ENCODE assay signal across 20 cellular contexts in genomic region chr17:64950871-64951270, GRCh38. TPM values are rescaled to one million over a fixed set of nuclear protein-coding genes. Genes with fewer than 3 reads are reported as not detected.
A peak's percentile ranks its signal among the peaks of the same experiment; 100 is the strongest.
DNase-seq lines count a peak whose midpoint lies in the region; TF ChIP-seq lines count a peak whose summit lies in the region.
"Had no signal": no experiment of that assay in that cellular context is flagged by ENCODE, and none has a peak within 500 bp of the region (broad histone marks: within the 10 kb centered on the region; RNA-seq: fewer than 3 reads in every experiment).

No MANE protein-coding gene starts in this region.

- no peak overlapping the region for H3K18ac ChIP-seq in mesendoderm (ENCODE audit: low read length)

- no peaks in the 10 kb centered on the region for H3K79me2 ChIP-seq in mesendoderm (ENCODE audit: control insufficient read depth, insufficient read depth, low read length)

- H3K4me1 ChIP-seq in tibial artery (no peaks in the 10 kb centered on the region), mesendoderm (ENCODE audit: control insufficient read depth, low read depth, low read length) (no peaks in the 10 kb centered on the region)
- H3K4me1 ChIP-seq: SJSA1 had no signal

- peaks cover 18% of the 10 kb centered on the region for H3K4me1 Mint-ChIP-seq in osteocyte (ENCODE audit: unreplicated experiment)
- H3K4me1 Mint-ChIP-seq: GM23338 had no signal

- H3K4me2 ChIP-seq in mesendoderm (ENCODE audit: low read length) = no peak overlapping the region
- H3K4me2 ChIP-seq: GM23338 had no signal

- H3K27me3 ChIP-seq in tibial artery (no peaks in the 10 kb centered on the region), mesendoderm (ENCODE audit: insufficient read depth, low read length, poor library complexity) (no peaks in the 10 kb centered on the region)
- H3K27me3 ChIP-seq: SJSA1 had no signal

- no peak overlapping the region for H3K4ac ChIP-seq in mesendoderm (ENCODE audit: low read depth, low read length)

- no peak overlapping the region for H3K27ac ChIP-seq in tibial artery
- H3K27ac ChIP-seq in mesendoderm (ENCODE audit: low read depth, low read length) = no peak overlapping the region
- H3K27ac ChIP-seq: SJSA1 had no signal

- no peak overlapping the region for H4K5ac ChIP-seq in mesendoderm (ENCODE audit: low read length)

- intact Hi-C loops in tibial artery (cut with DNase I; ENCODE audit: low total_unique reads) = no loop called here

- no peak overlapping the region for H3K4me3 Mint-ChIP-seq in osteocyte (ENCODE audit: unreplicated experiment)
- H3K4me3 Mint-ChIP-seq: GM23338 had no signal

- DNase-seq in Daoy (ENCODE audit: low read depth) = peak; percentile 44
- peak; percentile 18 for DNase-seq in LHCN-M2 (ENCODE audit: low read depth)
- DNase-seq in dermis blood vessel endothelial cell = peak; percentile 65
- DNase-seq in osteocyte (ENCODE audit: extremely low spot score, unreplicated experiment) = no peak
- no peak for DNase-seq in HUDEP-2 (lab: John Stamatoyannopoulos, UW; ENCODE audit: unreplicated experiment in 76 of 76)
- no peak for DNase-seq in tibial artery
- DNase-seq in erythroblast (lab: John Stamatoyannopoulos, UW) = no peak
- no peak for DNase-seq in mesendoderm
- DNase-seq: DMS79, HCEC 1CT, Karpas-422, NCI-H1092, NCI-H1436, NCI-H187 treated with DMSO at 0.1 percent for 48 hours, NCI-H2107, NCI-H446 treated with DMSO at 0.1 percent for 48 hours, NCI-H526 treated with DMSO at 0.1 percent for 48 hours, OCI-M1 had no signal

- no peaks in the 10 kb centered on the region for H3K36me3 ChIP-seq in tibial artery
- no peaks in the 10 kb centered on the region for H3K36me3 ChIP-seq in mesendoderm (ENCODE audit: control insufficient read depth, insufficient read depth, low read length)
- H3K36me3 ChIP-seq: SJSA1 had no signal

- H2AK5ac ChIP-seq in mesendoderm (ENCODE audit: low read length) = no peak overlapping the region

- no peak overlapping the region for H3K23ac ChIP-seq in mesendoderm (ENCODE audit: low read length)

- H3K79me1 ChIP-seq in mesendoderm (ENCODE audit: low read length) = no peaks in the 10 kb centered on the region

- no peak overlapping the region for H2BK5ac ChIP-seq in mesendoderm (ENCODE audit: low read length)

- no peak overlapping the region for H3K56ac ChIP-seq in mesendoderm (ENCODE audit: low read length)

- no peaks in the 10 kb centered on the region for H3K36me3 Mint-ChIP-seq in osteocyte (ENCODE audit: unreplicated experiment)

- no peak for TF ChIP-seq CTCF in osteocyte (IDR thresholded peaks at IDR 0.05)
- no peak for TF ChIP-seq CTCF in tibial artery (IDR thresholded peaks at IDR 0.05)

- no peak overlapping the region for H4K8ac ChIP-seq in mesendoderm (ENCODE audit: low read depth, low read length)

- H3K4me3 ChIP-seq in tibial artery (no peak overlapping the region), mesendoderm (ENCODE audit: low read length) (no peak overlapping the region)
- H3K4me3 ChIP-seq: GM23338, SJSA1 had no signal

- TF ChIP-seq POLR2A in erythroblast (IDR thresholded peaks at IDR 0.05; ENCODE audit: low read length) = no peak

- H3K27me3 Mint-ChIP-seq in osteocyte (ENCODE audit: unreplicated experiment) = no peaks in the 10 kb centered on the region

- no peak overlapping the region for H3K9ac ChIP-seq in mesendoderm (ENCODE audit: low read length)

- H3K9me3 ChIP-seq in tibial artery = no peaks in the 10 kb centered on the region
- H3K9me3 ChIP-seq: SJSA1 had no signal

- H2BK120ac ChIP-seq in mesendoderm (ENCODE audit: low read depth, low read length) = no peak overlapping the region

- no CpG with 5 or more reads among the region's 5 CpGs for WGBS in mesendoderm (ENCODE audit: extremely low coverage, insufficient coverage, low lambda C conversion rate)

- H2BK15ac ChIP-seq in mesendoderm (replicated peaks; ENCODE audit: low read depth) = no peak overlapping the region

- H3K9me3 Mint-ChIP-seq in osteocyte (ENCODE audit: unreplicated experiment) = peaks cover 4% of the 10 kb centered on the region
- H3K9me3 Mint-ChIP-seq: GM23338 had no signal

- H3K27ac Mint-ChIP-seq in osteocyte (ENCODE audit: unreplicated experiment) = peak overlapping the region; percentile 54
- H3K27ac Mint-ChIP-seq: GM23338 had no signal

RNA-seq across cellular contexts. Expression of gene LRRC37A3, which starts 31.6 kb away (rescaled TPM):
- 1.5 and 5.4 TPM in 2 replicates for total RNA-seq in Daoy (2014; rRNA removed; shearing (Covaris generic))
- total RNA-seq in LHCN-M2 (2014; rRNA removed) = 2.8 and 3.8 TPM in 2 replicates
- 2.6 TPM for polyA plus RNA-seq in LHCN-M2 (2012)
- total RNA-seq in dermis blood vessel endothelial cell = 3.9 and 4.1 TPM in 2 replicates
- total RNA-seq in osteocyte = 25.1 and 27.3 TPM in 2 replicates
- 2.3 TPM for polyA plus RNA-seq in mesendoderm (2013, experiment 1 of 2)
- 2.5 TPM for polyA plus RNA-seq in mesendoderm (2013, experiment 2 of 2)

Comparison
In these comparisons a context has a peak if more than half of its experiments do, and no peak if none do; other contexts are left out.
1. DNase-seq: peak in Daoy (single experiment), LHCN-M2 (single experiment) and dermis blood vessel endothelial cell (single experiment); none in osteocyte (single experiment), HUDEP-2 (0 of 76), tibial artery (0 of 2), erythroblast (0 of 2) and mesendoderm (single experiment).